In genomic region chr17:21573961-21574610, GRCh38 we compare ENCODE assay signal across 9 cellular contexts.
DNase-seq lines count a peak whose midpoint lies in the region; ATAC-seq and TF ChIP-seq lines count a peak whose summit lies in the region.
"Had no signal": no experiment of that assay in that cellular context is flagged by ENCODE, and none has a peak within 500 bp of the region (broad histone marks: within the 10 kb centered on the region; RNA-seq: fewer than 3 reads in every experiment).

No MANE protein-coding gene starts in this region.

- TF ChIP-seq POLR2A in adrenal gland (IDR thresholded peaks at IDR 0.05) = no peak

- no peak for ATAC-seq in GM19023 (IDR thresholded peaks at IDR 0.05; ENCODE audit: unreplicated experiment)
- ATAC-seq: A549 had no signal

- peak; percentile 24 for DNase-seq in NCI-H345 (lab: John Stamatoyannopoulos, UW)
- no peak for DNase-seq in NCI-H345 treated with DMSO at 0.1 percent for 48 hours (lab: John Stamatoyannopoulos, UW; ENCODE audit: unreplicated experiment)
- DNase-seq in adrenal gland = peak; percentile 43 to 90 (median 60)
- DNase-seq in kidney epithelial cell (ENCODE audit: low read depth) = peak; percentile 14
- DNase-seq in stimulated activated CD8-positive, alpha-beta memory T cell treated with anti-CD3 and anti-CD28 coated beads, Interleukin-4, amount 100 ng/mL, for 48 hours = peak; percentile 42
- DNase-seq in NOMO-1 treated with DMSO at 0.1 percent for 48 hours (lab: John Stamatoyannopoulos, UW; ENCODE audit: unreplicated experiment) = no peak
- no peak for DNase-seq in DMS 273 treated with DMSO at 0.1 percent for 48 hours (lab: John Stamatoyannopoulos, UW)

- H3K27ac ChIP-seq in adrenal gland = no peak overlapping the region
- H3K27ac ChIP-seq: A549 had no signal

- TF ChIP-seq CTCF in adrenal gland (IDR thresholded peaks at IDR 0.05) (no peak), kidney epithelial cell (IDR thresholded peaks at IDR 0.05; ENCODE audit: insufficient read depth, low read length, poor library complexity, severe bottlenecking) (no peak)

- no peaks in the 10 kb centered on the region for H3K9me3 ChIP-seq in adrenal gland (replicated peaks in 1 of 3)

- H3K27me3 ChIP-seq in adrenal gland = no peaks in the 10 kb centered on the region
- H3K27me3 ChIP-seq in kidney epithelial cell (ENCODE audit: control insufficient read depth, insufficient read depth, low read length) = no peaks in the 10 kb centered on the region

- WGBS in adrenal gland, 4 donors = 27 to 50% (median 37%) methylated on average over 8 to 38 of the region's 39 CpGs

- H3K36me3 ChIP-seq in adrenal gland (replicated peaks in 1 of 2) = no peaks in the 10 kb centered on the region
- no peaks in the 10 kb centered on the region for H3K36me3 ChIP-seq in kidney epithelial cell (ENCODE audit: control insufficient read depth, insufficient read depth, low read length)

- intact Hi-C loops in adrenal gland (cut with DNase I) = no loop called here

- no peaks in the 10 kb centered on the region for H3K4me1 ChIP-seq in adrenal gland (replicated peaks in 1 of 2)
- H3K4me1 ChIP-seq: A549 had no signal

- peak overlapping the region in 1 of 4 donors; percentile 29 for H3K4me3 ChIP-seq in adrenal gland
- H3K4me3 ChIP-seq in kidney epithelial cell (ENCODE audit: low read depth, low read length) = peak overlapping the region; percentile 52
- H3K4me3 ChIP-seq: A549 had no signal

Comparison
In these comparisons a context has a peak if more than half of its experiments do, and no peak if none do; other contexts are left out.
1. DNase-seq: peak in NCI-H345 (single experiment), adrenal gland (7 of 7), kidney epithelial cell (single experiment) and stimulated activated CD8-positive, alpha-beta memory T cell treated with anti-CD3 and anti-CD28 coated beads, Interleukin-4, amount 100 ng/mL, for 48 hours (single experiment); none in NCI-H345 treated with DMSO at 0.1 percent for 48 hours (single experiment), NOMO-1 treated with DMSO at 0.1 percent for 48 hours (single experiment) and DMS 273 treated with DMSO at 0.1 percent for 48 hours (single experiment).